12 cellular contexts compared by ENCODE assay signal in genomic region chr2:165825041-165825440, GRCh38.
DNase-seq lines count a peak whose midpoint lies in the region.
"Had no signal": no experiment of that assay in that cellular context is flagged by ENCODE, and none has a peak within 500 bp of the region (broad histone marks: within the 10 kb centered on the region; RNA-seq: fewer than 3 reads in every experiment).

No MANE protein-coding gene starts in this region.

- DNase-seq in SHP77 (lab: John Stamatoyannopoulos, UW) (peak; percentile 6 to 23), SHP77 treated with DMSO at 0.1 percent for 48 hours (lab: John Stamatoyannopoulos, UW) (no peak), NCI-H345 (lab: John Stamatoyannopoulos, UW) (peak; percentile 81), cerebellar cortex (ENCODE audit: low spot score) (peak; percentile 13), smooth muscle cell of the brain vasculature (ENCODE audit: low read depth, low spot score) (peak; percentile 31), NCI-H82 (lab: John Stamatoyannopoulos, UW) (no peak), ACHN (no peak), NCI-H1930 (lab: John Stamatoyannopoulos, UW) (no peak)
- DNase-seq: activated CD4-positive, alpha-beta memory T cell treated with anti-CD3 and anti-CD28 coated beads, Interleukin-2, amount 10 ng/mL, durations not matched to agents 7 days and 5 days; activated naive CD8-positive, alpha-beta T cell treated with anti-CD3 and anti-CD28 coated beads, Interleukin-2, amount 10 ng/mL, durations not matched to agents 7 days and 5 days; effector memory CD4-positive, alpha-beta T cell; psoas muscle had no signal

- in situ Hi-C loops in ACHN (cut with HindIII; ENCODE audit: low pct_ligation_motif_present, low pct_unique_long_range_greater_than_20kb, low sequenced_read_pairs) = no loop called here

Comparison
In these comparisons a context has a peak if more than half of its experiments do, and no peak if none do; other contexts are left out.
1. DNase-seq: peak in SHP77 (2 of 2), NCI-H345 (single experiment), cerebellar cortex (single experiment) and smooth muscle cell of the brain vasculature (single experiment); none in SHP77 treated with DMSO at 0.1 percent for 48 hours (single experiment), NCI-H82 (single experiment), ACHN (single experiment) and NCI-H1930 (0 of 2).